ENCODE assay signal across 26 cellular contexts in genomic region chr7:28643369-28644340, GRCh38.
DNase-seq lines count a peak whose midpoint lies in the region; ATAC-seq and TF ChIP-seq lines count a peak whose summit lies in the region.
"Had no signal": no experiment of that assay in that cellular context is flagged by ENCODE, and none has a peak within 500 bp of the region (broad histone marks: within the 10 kb centered on the region; RNA-seq: fewer than 3 reads in every experiment).

No MANE protein-coding gene starts in this region.

- TF ChIP-seq CTCF in gastroesophageal sphincter (IDR thresholded peaks at IDR 0.05) = no peak
- no peak for TF ChIP-seq CTCF in psoas muscle (IDR thresholded peaks at IDR 0.05)

- ATAC-seq in gastroesophageal sphincter = peak; percentile 20
- peak; percentile 32 for ATAC-seq in sciatic nerve
- no peak for ATAC-seq in psoas muscle
- ATAC-seq: effector memory CD8-positive, alpha-beta T cell; esophagus mucosa; heart left ventricle had no signal

- H3K36me3 ChIP-seq in gastroesophageal sphincter (no peaks in the 10 kb centered on the region), psoas muscle (ENCODE audit: insufficient read depth in 1 of 2, low read depth in 1 of 2) (no peaks in the 10 kb centered on the region)
- H3K36me3 ChIP-seq: heart left ventricle, prostate gland, tibial artery had no signal

- H3K27ac ChIP-seq in gastroesophageal sphincter (no peak overlapping the region), psoas muscle (no peak overlapping the region)
- H3K27ac ChIP-seq: heart left ventricle, prostate gland, RWPE1, skin epidermis, tibial artery had no signal

- intact Hi-C loops in sciatic nerve (cut with DNase I) = no loop called here
- intact Hi-C loops in psoas muscle (cut with DNase I) = no loop called here

- no peak for TF ChIP-seq EP300 in gastroesophageal sphincter (IDR thresholded peaks at IDR 0.05)

- 53% methylated on average over 3 of the region's 3 CpGs; no CpG with 5 or more reads in 1 of the 2 donors for WGBS in gastroesophageal sphincter (ENCODE audit: low coverage in 1 of 2), 2 donors
- WGBS in psoas muscle, 3 donors = 65 to 91% (median 72%) methylated on average over 3 of the region's 3 CpGs

- H3K4me1 ChIP-seq in gastroesophageal sphincter = peaks cover 0 to 17% (median 3%) of the 10 kb centered on the region in 3 donors
- H3K4me1 ChIP-seq in psoas muscle = peaks cover 9% of the 10 kb centered on the region
- H3K4me1 ChIP-seq: prostate gland had no signal

- H3K27me3 ChIP-seq in gastroesophageal sphincter = no peaks in the 10 kb centered on the region
- H3K27me3 ChIP-seq in psoas muscle (ENCODE audit: insufficient read depth in 3 of 3, low read length in 2 of 3) = no peaks in the 10 kb centered on the region
- H3K27me3 ChIP-seq: heart left ventricle, tibial artery had no signal

- DNase-seq in NCI-H1417 (lab: John Stamatoyannopoulos, UW) (peak in 2 of 3 experiments; percentile 7 to 28), NCI-H1417 treated with DMSO at 0.1 percent for 48 hours (lab: John Stamatoyannopoulos, UW) (no peak), NCI-H226 (peak; percentile 58), sciatic nerve (ENCODE audit: low spot score) (no peak), cerebellar nuclear complex (lab: John Stamatoyannopoulos, UW) (no peak), hippocampal formation (lab: John Stamatoyannopoulos, UW) (no peak), psoas muscle (no peak)
- DNase-seq: activated CD4-positive, alpha-beta memory T cell treated with anti-CD3 and anti-CD28 coated beads for 36 hours; activated CD8-positive, alpha-beta memory T cell treated with anti-CD3 and anti-CD28 coated beads, Interleukin-2, amount 50 U/mL, for 48 hours; activated naive CD4-positive, alpha-beta T cell treated with anti-CD3 and anti-CD28 coated beads, Interleukin-2, amount 50 U/mL, for 16 hours; amygdala; CD4-positive, CD25-positive, alpha-beta regulatory T cell; cortex of kidney; effector memory CD8-positive, alpha-beta T cell; GDM1; heart left ventricle; Kasumi-1; left cardiac atrium; NCI-H1930; T-helper 1 cell; tibial artery had no signal

- no peaks in the 10 kb centered on the region for H3K9me3 ChIP-seq in gastroesophageal sphincter
- no peaks in the 10 kb centered on the region for H3K9me3 ChIP-seq in psoas muscle
- H3K9me3 ChIP-seq: heart left ventricle, prostate gland, tibial artery had no signal

- H3K4me3 ChIP-seq in gastroesophageal sphincter = no peak overlapping the region
- no peak overlapping the region for H3K4me3 ChIP-seq in psoas muscle
- H3K4me3 ChIP-seq: heart left ventricle, prostate gland, skin epidermis, tibial artery had no signal

- TF ChIP-seq POLR2A in gastroesophageal sphincter (IDR thresholded peaks at IDR 0.05) = no peak

Comparison
In these comparisons a context has a peak if more than half of its experiments do, and no peak if none do; other contexts are left out.
1. DNase-seq: peak in NCI-H1417 (2 of 3) and NCI-H226 (single experiment); none in NCI-H1417 treated with DMSO at 0.1 percent for 48 hours (single experiment), sciatic nerve (single experiment), cerebellar nuclear complex (0 of 2), hippocampal formation (0 of 2) and psoas muscle (0 of 2).
2. ATAC-seq: peak in gastroesophageal sphincter (single experiment) and sciatic nerve (single experiment); none in psoas muscle (0 of 4).